In genomic region chr5:33880319-33880718, GRCh38 we compare ENCODE assay signal across 8 cellular contexts. TPM values are rescaled to one million over a fixed set of nuclear protein-coding genes. Genes with fewer than 3 reads are reported as not detected.
"Had no signal": no experiment of that assay in that cellular context is flagged by ENCODE, and none has a peak within 500 bp of the region (broad histone marks: within the 10 kb centered on the region; RNA-seq: fewer than 3 reads in every experiment).

No MANE protein-coding gene starts in this region.

- DNase-seq: GDM1, GF-D8 had no signal

- FAIRE-seq: G401.6, GM12891, GM12892, GM18507, GM19239 had no signal

RNA-seq across cellular contexts. Expression of gene ADAMTS12, which starts 11.5 kb away (rescaled TPM):
- total RNA-seq: G401 had no signal

RNA-seq across cellular contexts. Expression of gene RXFP3, which starts 55.9 kb away (rescaled TPM):
- total RNA-seq: G401 had no signal
